8 cellular contexts compared by ENCODE assay signal in genomic region chr5:154610321-154611154, GRCh38.
A peak's percentile ranks its signal among the peaks of the same experiment; 100 is the strongest.
DNase-seq lines count a peak whose midpoint lies in the region; ATAC-seq, FAIRE-seq and TF ChIP-seq lines count a peak whose summit lies in the region.

No MANE protein-coding gene starts in this region.

- H2AFZ ChIP-seq in PC-3 (ENCODE audit: low read length) (peak overlapping the region; percentile 77), neuron (ENCODE audit: low read depth, low read length) (no peak overlapping the region)

- H3K9me2 ChIP-seq in PC-3 (replicated peaks; ENCODE audit: low read length): no peaks in the 10 kb centered on the region

- CTCF ChIA-PET in PC-3 (lab: Charles Lee): no interaction called here

- no peak overlapping the region for H3K9ac ChIP-seq in PC-3 (ENCODE audit: low read length)

- H3K79me2 ChIP-seq in PC-3 (ENCODE audit: low read length): no peaks in the 10 kb centered on the region

- H3K4me2 ChIP-seq in PC-3 (ENCODE audit: low read length): peak overlapping the region; percentile 93

- H3K4me1 ChIP-seq in PC-3 (ENCODE audit: insufficient read depth, low read length): peaks cover 6% of the 10 kb centered on the region; the same call in 1 of the 2 replicates
- H3K4me1 ChIP-seq in neuron (ENCODE audit: insufficient read depth, low read length): peaks cover 10% of the 10 kb centered on the region
- no peaks in the 10 kb centered on the region for H3K4me1 ChIP-seq in testis

- H3K4me3 ChIP-seq in PC-3 (ENCODE audit: low read length): peak overlapping the region; percentile 67
- peak overlapping the region; percentile 7 for H3K4me3 ChIP-seq in neuron (ENCODE audit: low read length)
- peak overlapping the region; percentile 22 to 34 for H3K4me3 ChIP-seq in testis

- H3K27me3 ChIP-seq in PC-3 (ENCODE audit: low read length) (peaks cover 32% of the 10 kb centered on the region; the same call in 1 of the 2 replicates), neuron (ENCODE audit: insufficient read depth, low read length) (peaks cover 55% of the 10 kb centered on the region), testis (no peaks in the 10 kb centered on the region)

- DNase-seq in DMS53 treated with DMSO at 0.1 percent for 48 hours (lab: John Stamatoyannopoulos, UW; ENCODE audit: unreplicated experiment) (peak; percentile 73), HUDEP-2 (lab: John Stamatoyannopoulos, UW; ENCODE audit: unreplicated experiment in 76 of 76) (peak in 71 of 76 experiments; percentile 3 to 84 (median 52)), PC-3 (peak; percentile 77), frontal cortex (ENCODE audit: low spot score in 2 of 2) (peak; percentile 68 to 84), testis (peak; percentile 82)
- peak; percentile 20 for DNase-seq in activated T-helper 9 cell treated with anti-CD3 and anti-CD28 coated beads, Interleukin-2, amount 50 U/mL, for 16 hours (ENCODE audit: low read depth)

- TF ChIP-seq CTCF in PC-3 (conservative IDR thresholded peaks at IDR 0.05; ENCODE audit: low read depth, low read length) (peak; percentile 79), testis (IDR thresholded peaks at IDR 0.05) (peak; percentile 66 to 90 (median 86))

- TF ChIP-seq POLR2A in testis (IDR thresholded peaks at IDR 0.05): no peak

- ATAC-seq in GM21390 (IDR thresholded peaks at IDR 0.05; ENCODE audit: unreplicated experiment) (peak; percentile 90), PC-3 (peak; percentile 94)

- POLR2A ChIA-PET in PC-3 (lab: Charles Lee; ENCODE audit: unreplicated experiment): no interaction called here

- H3K9me3 ChIP-seq in PC-3 (ENCODE audit: low read length) (no peaks in the 10 kb centered on the region), neuron (ENCODE audit: low read length) (no peaks in the 10 kb centered on the region), testis (no peaks in the 10 kb centered on the region)

- no TSS peak for BruUV-seq in PC-3 (replicated peaks; lab: Mats Ljungman, UMichigan)

- intact Hi-C loops in PC-3 (cut with micrococcal nuclease): loop anchor here (1.0 to 10.0 kb wide), 3 partner anchors 90 to 636 kb away; no protein-coding TSS in a partner anchor
- intact Hi-C loops in testis (cut with DNase I; ENCODE audit: low total_unique reads): no loop called here

- H3K27ac ChIP-seq in PC-3 (ENCODE audit: low read length) (no peak overlapping the region), testis (no peak overlapping the region)

- no peaks in the 10 kb centered on the region for H3F3A ChIP-seq in PC-3 (ENCODE audit: low read length, unreplicated experiment)

- WGBS in testis, 2 donors: 1 to 3% methylated on average over 46 to 50 of the region's 50 CpGs

- H3K36me3 ChIP-seq in PC-3 (ENCODE audit: low read depth, low read length): no peaks in the 10 kb centered on the region
- H3K36me3 ChIP-seq in neuron (ENCODE audit: insufficient read depth, low read length): no peaks in the 10 kb centered on the region
- H3K36me3 ChIP-seq in testis (ENCODE audit: low read depth, missing control alignments): no peaks in the 10 kb centered on the region

- FAIRE-seq in frontal cortex (lab: Jason Lieb, UNC): no peak

- no peaks in the 10 kb centered on the region for H4K20me1 ChIP-seq in PC-3 (ENCODE audit: low read length)

Comparison
In these comparisons a context has a peak if more than half of its experiments do, and no peak if none do; other contexts are left out.
1. DNase-seq: peak in every context shown above with its lines; median percentile 82 in testis; 77 in PC-3; 76 in frontal cortex; 73 in DMS53 treated with DMSO at 0.1 percent for 48 hours; 52 in HUDEP-2; 20 in activated T-helper 9 cell treated with anti-CD3 and anti-CD28 coated beads, Interleukin-2, amount 50 U/mL, for 16 hours.
2. H3K4me3 ChIP-seq: peak in every context shown above with its lines; median percentile 67 in PC-3; 28 in testis; 7 in neuron.